1 cellular context compared by ENCODE assay signal in the genomic region with DNA sequence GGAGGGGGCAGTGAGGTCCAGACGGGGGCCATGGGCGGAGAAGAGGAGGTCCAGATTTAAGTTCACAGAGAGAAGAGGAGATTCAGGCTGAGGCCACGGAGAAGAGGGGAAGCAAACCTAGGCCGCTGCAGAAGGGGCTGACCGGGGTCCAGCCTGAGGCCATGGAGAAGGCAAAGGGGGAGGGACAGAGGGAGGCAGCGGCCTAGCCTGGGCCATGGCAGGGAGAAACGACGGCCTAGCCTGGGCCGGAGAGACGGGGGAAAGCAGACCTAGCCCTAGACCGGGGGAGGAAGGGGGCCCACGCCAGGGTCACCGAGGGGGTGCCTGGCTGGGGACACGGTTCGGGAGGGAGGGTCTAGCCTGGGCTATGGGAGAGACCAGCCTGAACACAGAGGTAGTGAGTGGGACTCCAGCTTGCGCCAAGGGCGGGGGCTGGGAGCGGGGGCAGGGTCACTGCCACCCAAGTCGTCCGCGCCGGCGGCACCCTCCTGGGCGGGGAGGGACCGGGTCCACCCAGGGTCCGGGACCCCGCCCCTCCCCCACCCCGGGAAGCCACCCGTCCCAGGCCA.
TF ChIP-seq lines count a peak whose summit lies in the region.

No MANE protein-coding gene starts in this region.

TF ChIP-seq in H1, 55 proteins besides CTCF, POLR2A, EP300 and RAD21 (continued from another document):
- no peak for TF ChIP-seq SIX5 (IDR thresholded peaks at IDR 0.05; ENCODE audit: low read depth, low read length)
- TF ChIP-seq SP2 (IDR thresholded peaks at IDR 0.05; ENCODE audit: low read length), result no peak
- no peak for TF ChIP-seq CBX5 (IDR thresholded peaks at IDR 0.05; ENCODE audit: low read depth, low read length)
